In the genomic region with DNA sequence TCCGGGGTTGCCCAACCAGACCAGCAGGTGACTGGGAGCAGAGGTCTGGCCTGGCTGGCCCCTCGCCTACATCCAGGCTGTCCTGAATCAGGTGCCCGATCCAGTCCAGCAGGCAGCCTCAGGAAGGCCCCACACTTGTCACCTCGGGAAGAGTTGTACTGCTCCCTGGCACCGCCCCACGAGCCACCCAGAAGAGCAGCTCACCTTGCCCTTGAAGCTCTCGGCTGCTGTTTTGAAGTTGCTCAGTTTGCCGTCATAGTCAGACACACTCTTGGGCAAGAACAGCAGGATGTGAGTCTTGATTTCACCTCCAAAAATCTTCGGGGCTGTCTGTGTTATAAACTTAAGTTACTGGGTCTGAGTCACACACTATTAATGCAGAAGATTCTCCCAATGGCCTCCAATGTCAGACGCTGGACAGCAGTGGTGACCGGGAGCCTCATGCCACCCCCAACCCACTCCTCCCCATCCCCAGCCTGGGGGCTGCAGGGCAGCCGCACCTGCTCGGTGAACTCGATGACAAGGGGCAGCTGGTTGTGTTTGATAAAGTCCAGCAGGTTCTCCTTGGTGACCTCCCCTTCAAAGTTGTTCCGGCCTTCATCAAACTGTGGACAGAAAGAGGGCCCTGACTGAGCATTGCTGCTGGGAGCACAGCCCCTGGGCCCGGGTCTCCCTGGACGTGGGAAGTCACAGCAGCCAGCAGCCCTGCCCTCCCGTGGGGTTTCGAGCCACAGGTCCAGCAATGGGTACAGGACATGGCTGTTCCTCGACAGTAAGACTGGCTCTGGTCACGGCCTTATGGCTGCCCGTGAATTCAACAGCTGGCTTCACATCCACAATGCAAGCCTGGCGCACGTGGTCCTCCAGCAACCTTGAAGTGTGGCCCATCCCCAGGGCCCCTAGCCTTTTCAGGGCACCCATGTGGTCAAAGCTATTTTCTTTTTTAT, we compare ENCODE assay signal across 17 cellular contexts. TPM values are rescaled to one million over a fixed set of nuclear protein-coding genes. Genes with fewer than 3 reads are reported as not detected.
DNase-seq lines count a peak whose midpoint lies in the region; ATAC-seq, FAIRE-seq and TF ChIP-seq lines count a peak whose summit lies in the region.
"Had no signal": no experiment of that assay in that cellular context is flagged by ENCODE, and none has a peak within 500 bp of the region (broad histone marks: within the 10 kb centered on the region; RNA-seq: fewer than 3 reads in every experiment).

No MANE protein-coding gene starts in this region.

- H3K27me3 ChIP-seq in H1 (replicated peaks in 1 of 4; ENCODE audit: control insufficient read depth in 3 of 4, extremely low read depth in 1 of 4, insufficient read depth in 3 of 4, low read length in 3 of 4) (no peaks in the 10 kb centered on the region; a peak in 2 of 7 replicates), uterus (no peaks in the 10 kb centered on the region), WERI-Rb-1 (ENCODE audit: insufficient read depth, low read depth, severe bottlenecking) (no peaks in the 10 kb centered on the region)
- H3K27me3 ChIP-seq: BLaER1, SJCRH30 had no signal

- intact Hi-C loops in uterus (cut with DNase I; ENCODE audit: low total_unique reads), result no loop called here

- H3K27ac ChIP-seq in H1 (ENCODE audit: low read depth, low read length), result no peak overlapping the region
- H3K27ac ChIP-seq in uterus, result no peak overlapping the region
- no peak overlapping the region for H3K27ac ChIP-seq in WERI-Rb-1
- H3K27ac ChIP-seq: BLaER1, SJCRH30 had no signal

- 92% methylated on average over 24 of the region's 24 CpGs; no CpG with 5 or more reads in 1 of the 2 experiments for WGBS in H1 (ENCODE audit: extremely low coverage in 1 of 2, insufficient coverage in 1 of 2, insufficient read length in 1 of 2, insufficient replicate concordance in 2 of 2, low coverage in 1 of 2, low lambda C conversion rate in 2 of 2, missing lambda C conversion rate in 1 of 2), 2 experiments

- H3K9ac ChIP-seq in H1 (replicated peaks in 1 of 4; ENCODE audit: extremely low read depth in 1 of 4, low read depth in 3 of 4, low read length in 3 of 4), result no peak overlapping the region; a peak in 1 of 7 replicates
- H3K9ac ChIP-seq: BLaER1 had no signal

- H3K14ac ChIP-seq in H1 (ENCODE audit: insufficient read length), result no peak overlapping the region

- H3K18ac ChIP-seq in H1 (ENCODE audit: extremely low read depth, low read length), result no peak overlapping the region

- H3K4ac ChIP-seq in H1 (replicated peaks; ENCODE audit: insufficient read length, low read depth, low read length), result no peak overlapping the region

- no peak overlapping the region for H4K91ac ChIP-seq in H1 (replicated peaks; ENCODE audit: insufficient read length, low read length)

- TF ChIP-seq EP300 in H1 (IDR thresholded peaks at IDR 0.05; ENCODE audit: borderline replicate concordance in 1 of 2, low read depth in 2 of 2, low read length in 2 of 2), result no peak

- DNase-seq in LNCaP clone FGC (ENCODE audit: low read depth) (peak; percentile 84), H1 (ENCODE audit: low read depth in 1 of 2, low spot score in 2 of 2) (no peak), left lobe of liver (ENCODE audit: low spot score) (no peak), uterus (no peak), WERI-Rb-1 (no peak), amniotic stem cell (lab: John Stamatoyannopoulos, UW) (no peak)
- no peak for DNase-seq in stimulated activated effector memory CD8-positive, alpha-beta T cell treated with anti-CD3 and anti-CD28 coated beads, Interleukin-12 subunit alpha, Interleukin-12 subunit beta, amount 100 ng/mL, for 72 hours (ENCODE audit: low spot score in 2 of 2)
- DNase-seq: KBM-7, NCI-H1436, NCI-H2029 treated with DMSO at 0.1 percent for 48 hours, NCI-H2171 treated with DMSO at 0.1 percent for 48 hours, NCI-H446 treated with DMSO at 0.1 percent for 48 hours, OCI-M1, SJCRH30 had no signal

- H2BK120ac ChIP-seq in H1 (replicated peaks; ENCODE audit: low read depth, low read length), result no peak overlapping the region

- H3K9me3 ChIP-seq in H1 (ENCODE audit: insufficient read depth in 2 of 2, low read depth in 1 of 2, low read length in 1 of 2) (no peaks in the 10 kb centered on the region), uterus (no peaks in the 10 kb centered on the region), WERI-Rb-1 (ENCODE audit: severe bottlenecking) (no peaks in the 10 kb centered on the region)
- H3K9me3 ChIP-seq: BLaER1, SJCRH30 had no signal

- TF ChIP-seq CTCF in LNCaP clone FGC (IDR thresholded peaks at IDR 0.05; ENCODE audit: control insufficient read depth, extremely low read depth, insufficient read depth), result no peak
- no peak for TF ChIP-seq CTCF in H1 (IDR thresholded peaks at IDR 0.05; ENCODE audit: control extremely low read depth in 1 of 3, insufficient read depth in 1 of 3, low read depth in 1 of 3, low read length in 3 of 3)
- no peak for TF ChIP-seq CTCF in uterus (IDR thresholded peaks at IDR 0.05)
- no peak for TF ChIP-seq CTCF in WERI-Rb-1 (IDR thresholded peaks at IDR 0.05; ENCODE audit: low read depth, low read length)

- ATAC-seq in left lobe of liver (peak; percentile 19), HG02884 (IDR thresholded peaks at IDR 0.05; ENCODE audit: unreplicated experiment) (no peak)
- no peak for ATAC-seq in stimulated activated effector memory CD8-positive, alpha-beta T cell treated with anti-CD3 and anti-CD28 coated beads, Interleukin-12 subunit alpha, Interleukin-12 subunit beta, amount 100 ng/mL, for 72 hours

- H3K79me2 ChIP-seq in H1 (ENCODE audit: control insufficient read depth in 1 of 2, insufficient read depth in 2 of 2, low read length in 2 of 2), result no peaks in the 10 kb centered on the region

- no peaks in the 10 kb centered on the region for H3K9me3 Mint-ChIP-seq in stimulated activated effector memory CD8-positive, alpha-beta T cell treated with anti-CD3 and anti-CD28 coated beads, Interleukin-12 subunit alpha, Interleukin-12 subunit beta, amount 100 ng/mL, for 72 hours

- no peak overlapping the region for H2BK12ac ChIP-seq in H1 (ENCODE audit: low read depth, low read length)

- POLR2A ChIA-PET in H1 (lab: Charles Lee; ENCODE audit: partially characterized antibody), result interaction anchor here (1.0 to 5.7 kb wide), 3 partner anchors 13 to 20 kb away, joined by 3 to 37 read pairs (median 4); partner anchors contain the start of genes MCRIP1 and PPP1R27

- H2AFZ ChIP-seq in H1 (ENCODE audit: low read length), result no peak overlapping the region

- H3K4me3 ChIP-seq in LNCaP clone FGC (ENCODE audit: low read depth, low read length) (no peak overlapping the region), H1 (ENCODE audit: extremely low read depth in 1 of 4, insufficient read depth in 2 of 4, low read depth in 3 of 4, low read length in 4 of 4) (no peak overlapping the region), uterus (no peak overlapping the region), WERI-Rb-1 (ENCODE audit: low read depth, low read length) (no peak overlapping the region)
- H3K4me3 ChIP-seq: BLaER1, SJCRH30 had no signal

- no peak overlapping the region for H3K56ac ChIP-seq in H1 (replicated peaks; ENCODE audit: insufficient read length, low read depth, low read length)

- no peaks in the 10 kb centered on the region for H3K4me1 Mint-ChIP-seq in stimulated activated effector memory CD8-positive, alpha-beta T cell treated with anti-CD3 and anti-CD28 coated beads, Interleukin-12 subunit alpha, Interleukin-12 subunit beta, amount 100 ng/mL, for 72 hours

- no peak overlapping the region for H2BK20ac ChIP-seq in H1 (ENCODE audit: low read length)

- FAIRE-seq in H1 (lab: Jason Lieb, UNC), result no peak
- FAIRE-seq: H54 had no signal

- H3K36me3 ChIP-seq in H1 (ENCODE audit: control insufficient read depth in 2 of 4, insufficient read depth in 4 of 4, low read length in 3 of 4) (peaks cover 12 to 58% (median 37%) of the 10 kb centered on the region in 4 experiments), uterus (no peaks in the 10 kb centered on the region), WERI-Rb-1 (peaks cover 99% of the 10 kb centered on the region)

- H2BK15ac ChIP-seq in H1 (ENCODE audit: low read length), result no peak overlapping the region

- H2BK5ac ChIP-seq in H1 (ENCODE audit: low read depth, low read length), result no peak overlapping the region

- H3K4me1 ChIP-seq in H1 (replicated peaks in 1 of 4; ENCODE audit: control insufficient read depth in 3 of 4, insufficient read depth in 4 of 4, low read length in 3 of 4) (no peaks in the 10 kb centered on the region), uterus (no peaks in the 10 kb centered on the region)
- H3K4me1 ChIP-seq: SJCRH30 had no signal

- H4K20me1 ChIP-seq in H1 (replicated peaks in 1 of 2; ENCODE audit: control insufficient read depth in 1 of 2, insufficient read depth in 2 of 2, low read length in 2 of 2), result peaks cover 2 to 15% of the 10 kb centered on the region in 2 experiments

- H3K4me3 Mint-ChIP-seq in stimulated activated effector memory CD8-positive, alpha-beta T cell treated with anti-CD3 and anti-CD28 coated beads, Interleukin-12 subunit alpha, Interleukin-12 subunit beta, amount 100 ng/mL, for 72 hours, result no peak overlapping the region

- no peak overlapping the region for H4K5ac ChIP-seq in H1 (ENCODE audit: insufficient read length, low read depth, low read length)

- TF ChIP-seq RAD21 in H1 (IDR thresholded peaks at IDR 0.05 in 1 of 2, conservative IDR thresholded peaks at IDR 0.05 in 1 of 2; ENCODE audit: low read depth in 2 of 2, low read length in 2 of 2), result no peak

- H3K4me2 ChIP-seq in H1 (ENCODE audit: insufficient read depth in 1 of 2, low read depth in 2 of 2, low read length in 2 of 2), result no peak overlapping the region
- H3K4me2 ChIP-seq: BLaER1 had no signal

- H3K36me3 Mint-ChIP-seq in stimulated activated effector memory CD8-positive, alpha-beta T cell treated with anti-CD3 and anti-CD28 coated beads, Interleukin-12 subunit alpha, Interleukin-12 subunit beta, amount 100 ng/mL, for 72 hours, result peaks cover 100% of the 10 kb centered on the region

- H3K27ac Mint-ChIP-seq in stimulated activated effector memory CD8-positive, alpha-beta T cell treated with anti-CD3 and anti-CD28 coated beads, Interleukin-12 subunit alpha, Interleukin-12 subunit beta, amount 100 ng/mL, for 72 hours, result peak overlapping the region; percentile 10

- H3K23me2 ChIP-seq in H1 (ENCODE audit: low read depth, low read length), result no peaks in the 10 kb centered on the region

- no peaks in the 10 kb centered on the region for H3K79me1 ChIP-seq in H1 (ENCODE audit: low read depth, low read length)

- TF ChIP-seq POLR2A in H1 (IDR thresholded peaks at IDR 0.05; ENCODE audit: control extremely low read depth in 1 of 2, low read depth in 2 of 2, low read length in 2 of 2) (no peak), uterus (IDR thresholded peaks at IDR 0.05) (no peak)

- H3K23ac ChIP-seq in H1 (ENCODE audit: insufficient read length), result no peak overlapping the region

- H4K8ac ChIP-seq in H1 (ENCODE audit: extremely low read depth, insufficient read depth, low read length), result peak overlapping the region; percentile 68; the same call in 1 of the 2 replicates

- H2AK5ac ChIP-seq in H1 (ENCODE audit: low read depth, low read length), result no peak overlapping the region

- CTCF ChIA-PET in H1 (lab: Charles Lee; ENCODE audit: partially characterized antibody), result interaction anchor here (0.5 to 1.2 kb wide), 2 partner anchors 22 to 648 kb away, joined by 3 read pairs; no protein-coding TSS in a partner anchor

RNA-seq across cellular contexts. Expression of gene PPP1R27, which starts 12.2 kb away (rescaled TPM):
- total RNA-seq in H1 (2021; fragmentation: NEBNext Ultra II Directional; extraction: Animal tissue kit (Norgen Biotek cat#: 25700)), result not detected in 2 replicates
- 0.27 and 0.30 TPM in 2 replicates for polyA plus RNA-seq in H1 (2011; rRNA removed)
- not detected for polyA plus RNA-seq in H1 (2011; cell fraction: cytosol; rRNA removed)
- 0.43 TPM for polyA plus RNA-seq in H1 (2011; cell fraction: nucleus; rRNA removed)
- 0.17 to 0.51 TPM (median 0.20 TPM) in 3 of 4 replicates, not detected in the other for polyA plus RNA-seq in H1 (2012, experiment 1 of 2)
- polyA plus RNA-seq in H1 (2012, experiment 2 of 2), result not detected
- 0.34 TPM for polyA plus RNA-seq in H1 (2013, experiment 1 of 2)
- polyA plus RNA-seq in H1 (2013, experiment 2 of 2), result 0.46 TPM
- polyA minus RNA-seq in H1 (2011; rRNA and poly(A)+ RNA removed), result not detected in 2 replicates
- polyA minus RNA-seq in H1 (2011; cell fraction: cytosol; rRNA and poly(A)+ RNA removed), result not detected
- polyA minus RNA-seq in H1 (2011; cell fraction: nucleus; rRNA and poly(A)+ RNA removed), result not detected
- total RNA-seq in left lobe of liver (not detected), uterus (1 to 10 TPM in 1 of 4 donors, not detected in 3; 1.6 TPM)
- total RNA-seq: SJCRH30 had no signal

RNA-seq across cellular contexts. Expression of gene P4HB, which starts 13.3 kb away (rescaled TPM):
- total RNA-seq in H1 (2021; fragmentation: NEBNext Ultra II Directional; extraction: Animal tissue kit (Norgen Biotek cat#: 25700)), result 374 and 379 TPM in 2 replicates
- polyA plus RNA-seq in H1 (2011; rRNA removed), result 41.4 and 66.6 TPM in 2 replicates
- 49.7 TPM for polyA plus RNA-seq in H1 (2011; cell fraction: cytosol; rRNA removed)
- 116 TPM for polyA plus RNA-seq in H1 (2011; cell fraction: nucleus; rRNA removed)
- 306 to 512 TPM (median 430 TPM) in 4 replicates for polyA plus RNA-seq in H1 (2012, experiment 1 of 2)
- polyA plus RNA-seq in H1 (2012, experiment 2 of 2), result 477 TPM
- polyA plus RNA-seq in H1 (2013, experiment 1 of 2), result 846 TPM
- 918 TPM for polyA plus RNA-seq in H1 (2013, experiment 2 of 2)
- 63.4 and 66.2 TPM in 2 replicates for polyA minus RNA-seq in H1 (2011; rRNA and poly(A)+ RNA removed)
- 124 TPM for polyA minus RNA-seq in H1 (2011; cell fraction: cytosol; rRNA and poly(A)+ RNA removed)
- polyA minus RNA-seq in H1 (2011; cell fraction: nucleus; rRNA and poly(A)+ RNA removed), result 107 TPM
- total RNA-seq in left lobe of liver, result 1,392 TPM
- 100 to 1,000 TPM; 199 to 504 (median 304) TPM for total RNA-seq in uterus

RNA-seq across cellular contexts. Expression of gene MCRIP1, which starts 13.9 kb away (rescaled TPM):
- 103 and 115 TPM in 2 replicates for total RNA-seq in H1 (2021; fragmentation: NEBNext Ultra II Directional; extraction: Animal tissue kit (Norgen Biotek cat#: 25700))
- 151 and 250 TPM in 2 replicates for polyA plus RNA-seq in H1 (2011; rRNA removed)
- polyA plus RNA-seq in H1 (2011; cell fraction: cytosol; rRNA removed), result 137 TPM
- polyA plus RNA-seq in H1 (2011; cell fraction: nucleus; rRNA removed), result 155 TPM
- 57.5 to 88.6 TPM (median 84.7 TPM) in 4 replicates for polyA plus RNA-seq in H1 (2012, experiment 1 of 2)
- 119 TPM for polyA plus RNA-seq in H1 (2012, experiment 2 of 2)
- 91.7 TPM for polyA plus RNA-seq in H1 (2013, experiment 1 of 2)
- 90.0 TPM for polyA plus RNA-seq in H1 (2013, experiment 2 of 2)
- 11.4 and 21.6 TPM in 2 replicates for polyA minus RNA-seq in H1 (2011; rRNA and poly(A)+ RNA removed)
- polyA minus RNA-seq in H1 (2011; cell fraction: cytosol; rRNA and poly(A)+ RNA removed), result 42.3 TPM
- 29.7 TPM for polyA minus RNA-seq in H1 (2011; cell fraction: nucleus; rRNA and poly(A)+ RNA removed)
- total RNA-seq in left lobe of liver, result 17.9 TPM
- total RNA-seq in uterus, result 10 to 100 TPM; 30.5 to 92.6 (median 61.3) TPM

RNA-seq across cellular contexts. Expression of gene ARHGDIA, which starts 24.1 kb away (rescaled TPM):
- 217 and 246 TPM in 2 replicates for total RNA-seq in H1 (2021; fragmentation: NEBNext Ultra II Directional; extraction: Animal tissue kit (Norgen Biotek cat#: 25700))
- polyA plus RNA-seq in H1 (2011; rRNA removed), result 62.4 and 155 TPM in 2 replicates
- 39.2 TPM for polyA plus RNA-seq in H1 (2011; cell fraction: cytosol; rRNA removed)
- polyA plus RNA-seq in H1 (2011; cell fraction: nucleus; rRNA removed), result 107 TPM
- 161 to 279 TPM (median 213 TPM) in 4 replicates for polyA plus RNA-seq in H1 (2012, experiment 1 of 2)
- polyA plus RNA-seq in H1 (2012, experiment 2 of 2), result 154 TPM
- polyA plus RNA-seq in H1 (2013, experiment 1 of 2), result 184 TPM
- 192 TPM for polyA plus RNA-seq in H1 (2013, experiment 2 of 2)
- polyA minus RNA-seq in H1 (2011; rRNA and poly(A)+ RNA removed), result 14.2 and 21.5 TPM in 2 replicates
- 58.5 TPM for polyA minus RNA-seq in H1 (2011; cell fraction: cytosol; rRNA and poly(A)+ RNA removed)
- 44.3 TPM for polyA minus RNA-seq in H1 (2011; cell fraction: nucleus; rRNA and poly(A)+ RNA removed)
- total RNA-seq in left lobe of liver (109 TPM), uterus (100 to 1,000 TPM in 1 of 4 donors, 10 to 100 TPM in 3; 31.2 to 350 (median 55.1) TPM)

RNA-seq across cellular contexts. Expression of gene GCGR, which starts 43.1 kb away (rescaled TPM):
- 0.56 and 0.61 TPM in 2 replicates for total RNA-seq in H1 (2021; fragmentation: NEBNext Ultra II Directional; extraction: Animal tissue kit (Norgen Biotek cat#: 25700))
- 0.44 and 0.60 TPM in 2 replicates for polyA plus RNA-seq in H1 (2011; rRNA removed)
- 0.43 TPM for polyA plus RNA-seq in H1 (2011; cell fraction: cytosol; rRNA removed)
- 2.9 TPM for polyA plus RNA-seq in H1 (2011; cell fraction: nucleus; rRNA removed)
- polyA plus RNA-seq in H1 (2012, experiment 1 of 2), result 0.31 to 1.1 TPM (median 0.58 TPM) in 4 replicates
- 0.24 TPM for polyA plus RNA-seq in H1 (2012, experiment 2 of 2)
- polyA plus RNA-seq in H1 (2013, experiment 1 of 2), result 0.43 TPM
- polyA plus RNA-seq in H1 (2013, experiment 2 of 2), result 0.31 TPM
- 0.38 TPM in 1 of 2 replicates, not detected in the other for polyA minus RNA-seq in H1 (2011; rRNA and poly(A)+ RNA removed)
- polyA minus RNA-seq in H1 (2011; cell fraction: cytosol; rRNA and poly(A)+ RNA removed), result not detected
- 0.40 TPM for polyA minus RNA-seq in H1 (2011; cell fraction: nucleus; rRNA and poly(A)+ RNA removed)
- 109 TPM for total RNA-seq in left lobe of liver
- total RNA-seq in uterus, result not detected
